Comparison of ENCODE assay signal across 9 cellular contexts in genomic region chr3:147411235-147411607, GRCh38. TPM values are rescaled to one million over a fixed set of nuclear protein-coding genes. Genes with fewer than 3 reads are reported as not detected.
DNase-seq lines count a peak whose midpoint lies in the region; ATAC-seq and TF ChIP-seq lines count a peak whose summit lies in the region.
"Had no signal": no experiment of that assay in that cellular context is flagged by ENCODE, and none has a peak within 500 bp of the region (broad histone marks: within the 10 kb centered on the region; RNA-seq: fewer than 3 reads in every experiment).

No MANE protein-coding gene starts in this region.

- H3K23ac ChIP-seq in mesenchymal stem cell (ENCODE audit: low read length in 2 of 2): peak overlapping the region in 1 of 2 experiments; percentile 8

- in situ Hi-C loops in astrocyte of the cerebellum (cut with HindIII; ENCODE audit: low sequenced_read_pairs): no loop called here
- in situ Hi-C loops in G401 (cut with HindIII; ENCODE audit: low sequenced_read_pairs): no loop called here

- H3K4me1 ChIP-seq in cardiac muscle cell (ENCODE audit: low read depth) (peaks cover 4% of the 10 kb centered on the region), mesenchymal stem cell (ENCODE audit: control insufficient read depth, insufficient read depth, low read depth, low read length) (peaks cover 5% of the 10 kb centered on the region), urinary bladder (ENCODE audit: insufficient read depth) (peaks cover 3% of the 10 kb centered on the region)

- no peak overlapping the region for H2AK5ac ChIP-seq in mesenchymal stem cell (ENCODE audit: low read length, severe bottlenecking)

- no peak overlapping the region for H2BK15ac ChIP-seq in mesenchymal stem cell (ENCODE audit: low read depth, poor library complexity, severe bottlenecking)

- no peak overlapping the region for H4K91ac ChIP-seq in mesenchymal stem cell (ENCODE audit: low read length)

- H3K27ac ChIP-seq in cardiac muscle cell (no peak overlapping the region), mesenchymal stem cell (ENCODE audit: low read length, poor library complexity, severe bottlenecking) (peak overlapping the region; percentile 50), urinary bladder (ENCODE audit: low read depth) (no peak overlapping the region)
- H3K27ac ChIP-seq: VCaP had no signal

- peak overlapping the region; percentile 13 for H3K4me3 ChIP-seq in cardiac muscle cell
- H3K4me3 ChIP-seq in astrocyte of the cerebellum (ENCODE audit: low read depth, low read length): peak overlapping the region; percentile 96
- peak overlapping the region; percentile 75 to 83 for H3K4me3 ChIP-seq in mesenchymal stem cell (ENCODE audit: insufficient read depth in 1 of 2, low read depth in 1 of 2, low read length in 2 of 2)
- peak overlapping the region; percentile 24 for H3K4me3 ChIP-seq in urinary bladder (ENCODE audit: low read depth, low read length)

- H2BK12ac ChIP-seq in mesenchymal stem cell (ENCODE audit: low read length in 2 of 2): no peak overlapping the region

- H3K9me3 ChIP-seq in cardiac muscle cell (ENCODE audit: low read depth): no peaks in the 10 kb centered on the region
- peaks cover 2% of the 10 kb centered on the region for H3K9me3 ChIP-seq in mesenchymal stem cell (ENCODE audit: control insufficient read depth, low read length)

- H2BK5ac ChIP-seq in mesenchymal stem cell (ENCODE audit: low read depth, low read length, poor library complexity, severe bottlenecking): peak overlapping the region; percentile 63

- H3K79me1 ChIP-seq in mesenchymal stem cell (replicated peaks; ENCODE audit: low read length, poor library complexity, severe bottlenecking): no peaks in the 10 kb centered on the region

- H3K27me3 ChIP-seq in cardiac muscle cell (peaks cover 100% of the 10 kb centered on the region), mesenchymal stem cell (ENCODE audit: control insufficient read depth in 1 of 2, insufficient read depth in 1 of 2, low read length in 2 of 2) (peaks cover under 1 to 99% of the 10 kb centered on the region in 2 experiments)

- no peak for ATAC-seq in left ventricle myocardium superior
- ATAC-seq in HG03045 (IDR thresholded peaks at IDR 0.05; ENCODE audit: unreplicated experiment): no peak

- H4K8ac ChIP-seq in mesenchymal stem cell (ENCODE audit: low read length): no peak overlapping the region

- H2AFZ ChIP-seq in mesenchymal stem cell (ENCODE audit: low read depth, low read length): no peak overlapping the region

- H3K14ac ChIP-seq in mesenchymal stem cell (ENCODE audit: low read length in 2 of 2): no peak overlapping the region

- peak in 1 of 2 donors; percentile 40 for DNase-seq in cardiac muscle cell (ENCODE audit: low read depth in 1 of 2, low spot score in 1 of 2)
- no peak for DNase-seq in left ventricle myocardium superior
- no peak for DNase-seq in astrocyte of the cerebellum (ENCODE audit: low read depth)
- no peak for DNase-seq in mesenchymal stem cell
- no peak for DNase-seq in GDM1 (lab: John Stamatoyannopoulos, UW)
- DNase-seq in G401 (ENCODE audit: low spot score): no peak

- H3K36me3 ChIP-seq in cardiac muscle cell: no peaks in the 10 kb centered on the region
- peaks cover 0 to 19% of the 10 kb centered on the region in 2 experiments for H3K36me3 ChIP-seq in mesenchymal stem cell (ENCODE audit: control insufficient read depth in 1 of 2, insufficient read depth in 2 of 2, low read depth in 1 of 2, low read length in 2 of 2)
- no peaks in the 10 kb centered on the region for H3K36me3 ChIP-seq in urinary bladder (ENCODE audit: insufficient read depth)

- intact Hi-C loops in left ventricle myocardium superior (cut with micrococcal nuclease): no loop called here

- no peak overlapping the region for H2BK120ac ChIP-seq in mesenchymal stem cell (ENCODE audit: low read depth, low read length)

- H3K18ac ChIP-seq in mesenchymal stem cell (ENCODE audit: low read depth in 1 of 2, low read length in 2 of 2): no peak overlapping the region

- H3K4ac ChIP-seq in mesenchymal stem cell (ENCODE audit: low read depth in 1 of 2, low read length in 2 of 2): no peak overlapping the region

- peak overlapping the region; percentile 57 for H3K9ac ChIP-seq in mesenchymal stem cell (ENCODE audit: low read length)

- peak overlapping the region; percentile 65 for H3K4me2 ChIP-seq in mesenchymal stem cell (ENCODE audit: low read length, poor library complexity, severe bottlenecking)

- TF ChIP-seq CTCF in cardiac muscle cell (IDR thresholded peaks at IDR 0.05; ENCODE audit: low read depth, low read length) (no peak), astrocyte of the cerebellum (IDR thresholded peaks at IDR 0.05; ENCODE audit: low read depth, low read length, missing control alignments) (no peak)

- 1% methylated on average over 13 of the region's 14 CpGs for WGBS in mesenchymal stem cell
- WGBS in urinary bladder: 3% methylated on average over 14 of the region's 14 CpGs

RNA-seq across cellular contexts. Expression of gene ZIC1, which starts 2.1 kb away (rescaled TPM):
- not detected in 2 replicates for total RNA-seq in cardiac muscle cell
- 0.35 TPM in 1 of 2 replicates, not detected in the other for polyA plus RNA-seq in cardiac muscle cell
- total RNA-seq in left ventricle myocardium superior: not detected
- polyA plus RNA-seq in mesenchymal stem cell (2013, experiment 1 of 2): 0.17 TPM
- 0.14 TPM for polyA plus RNA-seq in mesenchymal stem cell (2013, experiment 2 of 2)
- not detected for total RNA-seq in urinary bladder
- not detected for polyA plus RNA-seq in urinary bladder
- not detected in 2 replicates for total RNA-seq in G401 (2014; rRNA removed; shearing (Covaris generic))

RNA-seq across cellular contexts. Expression of gene ZIC4, which starts 4.9 kb away (rescaled TPM):
- total RNA-seq in cardiac muscle cell (not detected in 2 replicates), left ventricle myocardium superior (not detected), urinary bladder (not detected)
- polyA plus RNA-seq in cardiac muscle cell (not detected in 2 replicates), urinary bladder (not detected)
- not detected for polyA plus RNA-seq in mesenchymal stem cell (2013, experiment 1 of 2)
- not detected for polyA plus RNA-seq in mesenchymal stem cell (2013, experiment 2 of 2)
- not detected in 2 replicates for total RNA-seq in G401 (2014; rRNA removed; shearing (Covaris generic))

Comparison
In these comparisons a context has a peak if more than half of its experiments do, and no peak if none do; other contexts are left out.
1. H3K4me3 ChIP-seq: peak in every context shown above with its lines; median percentile 96 in astrocyte of the cerebellum; 79 in mesenchymal stem cell; 24 in urinary bladder; 13 in cardiac muscle cell.